In the genomic region with DNA sequence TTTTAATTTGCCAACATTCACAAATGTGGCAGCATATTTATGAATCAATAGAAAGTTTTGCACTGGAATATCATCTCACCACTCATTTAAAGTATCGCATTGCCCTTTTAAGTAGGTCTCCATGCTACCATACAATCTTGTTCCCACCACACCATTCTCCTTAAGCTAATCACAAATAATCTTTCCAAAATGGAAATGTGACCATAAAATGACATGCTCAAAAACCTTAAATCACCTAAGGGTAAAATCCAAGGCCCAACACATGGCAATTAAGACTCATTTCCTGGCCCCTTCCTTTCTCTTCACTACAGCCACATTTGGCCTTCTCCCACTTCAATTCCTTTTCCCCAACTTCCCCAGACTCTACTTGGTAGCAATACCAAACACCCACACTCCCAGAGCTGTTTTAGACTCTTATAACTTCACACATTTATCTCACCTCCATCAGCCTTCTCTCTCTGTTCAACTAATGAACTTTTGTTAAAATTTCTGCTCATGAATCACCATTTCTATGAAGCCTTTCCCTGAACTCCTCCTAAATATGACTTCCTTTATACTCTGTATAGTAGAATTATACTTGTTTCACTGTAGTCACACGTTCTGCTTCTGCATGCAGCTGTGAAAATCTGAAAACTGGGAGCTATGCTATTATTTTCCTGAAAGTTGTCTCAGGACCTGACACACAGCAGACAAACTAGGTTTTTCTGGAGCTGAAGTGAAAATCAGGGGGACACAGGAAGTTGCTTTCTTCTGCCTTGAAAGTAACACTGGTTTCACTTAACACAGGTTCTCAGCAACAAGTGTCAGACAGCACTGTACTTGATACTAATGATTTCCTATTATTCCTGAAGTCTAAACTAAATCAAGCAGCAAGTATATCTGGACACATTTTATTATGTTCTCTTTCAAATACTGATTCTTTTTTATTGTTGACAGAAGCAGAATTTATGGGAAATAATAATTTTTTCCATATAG, we compare ENCODE assay signal across 11 cellular contexts.
A peak's percentile ranks its signal among the peaks of the same experiment; 100 is the strongest.
DNase-seq lines count a peak whose midpoint lies in the region; ATAC-seq and FAIRE-seq lines count a peak whose summit lies in the region.
"Had no signal": no experiment of that assay in that cellular context is flagged by ENCODE, and none has a peak within 500 bp of the region (broad histone marks: within the 10 kb centered on the region; RNA-seq: fewer than 3 reads in every experiment).

No MANE protein-coding gene starts in this region.

- peak; percentile 38 for ATAC-seq in GM19463 (IDR thresholded peaks at IDR 0.05; ENCODE audit: unreplicated experiment)
- peak; percentile 63 for ATAC-seq in HG03097 (IDR thresholded peaks at IDR 0.05; ENCODE audit: low FRiP score, unreplicated experiment)
- peak; percentile 76 for ATAC-seq in activated CD8-positive, alpha-beta T cell treated with anti-CD3 and anti-CD28 coated beads, Interleukin-2, amount 10 ng/mL, durations not matched to agents 7 days and 5 days

- no peak for FAIRE-seq in RCC 7860 (lab: Jason Lieb, UNC)
- FAIRE-seq: keratinocyte had no signal

- peak overlapping the region; percentile 83 for H3K27ac Mint-ChIP-seq in activated CD8-positive, alpha-beta T cell treated with anti-CD3 and anti-CD28 coated beads, Interleukin-2, amount 10 ng/mL, durations not matched to agents 7 days and 5 days

- H3K27me3 Mint-ChIP-seq in activated CD8-positive, alpha-beta T cell treated with anti-CD3 and anti-CD28 coated beads, Interleukin-2, amount 10 ng/mL, durations not matched to agents 7 days and 5 days (ENCODE audit: low read depth), result no peaks in the 10 kb centered on the region

- H3K36me3 Mint-ChIP-seq in activated CD8-positive, alpha-beta T cell treated with anti-CD3 and anti-CD28 coated beads, Interleukin-2, amount 10 ng/mL, durations not matched to agents 7 days and 5 days (ENCODE audit: low read depth), result peaks cover 6% of the 10 kb centered on the region

- H3K4me1 Mint-ChIP-seq in activated CD8-positive, alpha-beta T cell treated with anti-CD3 and anti-CD28 coated beads, Interleukin-2, amount 10 ng/mL, durations not matched to agents 7 days and 5 days (ENCODE audit: low read depth), result peaks cover 39% of the 10 kb centered on the region

- H3K9me3 Mint-ChIP-seq in activated CD8-positive, alpha-beta T cell treated with anti-CD3 and anti-CD28 coated beads, Interleukin-2, amount 10 ng/mL, durations not matched to agents 7 days and 5 days (ENCODE audit: insufficient read depth), result no peaks in the 10 kb centered on the region

- POLR2A ChIA-PET in activated CD8-positive, alpha-beta T cell treated with anti-CD3 and anti-CD28 coated beads, Interleukin-2, amount 10 ng/mL, durations not matched to agents 7 days and 5 days (lab: Charles Lee), result interaction anchor here (0.5 to 0.8 kb wide), 2 partner anchors 26 to 90 kb away, joined by 3 read pairs; no protein-coding TSS in a partner anchor

- DNase-seq in ELR (ENCODE audit: low read depth) (peak; percentile 3), NK-92 (lab: John Stamatoyannopoulos, UW; ENCODE audit: unreplicated experiment) (no peak), NCI-H748 treated with DMSO at 0.1 percent for 48 hours (lab: John Stamatoyannopoulos, UW) (no peak), RCC 7860 (ENCODE audit: low spot score) (no peak), mucosa of gallbladder (ENCODE audit: low spot score) (no peak)
- no peak for DNase-seq in activated CD8-positive, alpha-beta T cell treated with anti-CD3 and anti-CD28 coated beads, Interleukin-2, amount 10 ng/mL, durations not matched to agents 7 days and 5 days
- DNase-seq: Caco-2, NCI-H524 treated with DMSO at 0.1 percent for 48 hours had no signal

- CTCF ChIA-PET in activated CD8-positive, alpha-beta T cell treated with anti-CD3 and anti-CD28 coated beads, Interleukin-2, amount 10 ng/mL, durations not matched to agents 7 days and 5 days (lab: Charles Lee), result interaction anchor here (0.8 to 1.3 kb wide), 3 partner anchors 9 to 18 kb away, joined by 3 read pairs; no protein-coding TSS in a partner anchor

- peak overlapping the region; percentile 1 for H3K4me3 Mint-ChIP-seq in activated CD8-positive, alpha-beta T cell treated with anti-CD3 and anti-CD28 coated beads, Interleukin-2, amount 10 ng/mL, durations not matched to agents 7 days and 5 days
